8 cellular contexts compared by ENCODE assay signal in the genomic region with DNA sequence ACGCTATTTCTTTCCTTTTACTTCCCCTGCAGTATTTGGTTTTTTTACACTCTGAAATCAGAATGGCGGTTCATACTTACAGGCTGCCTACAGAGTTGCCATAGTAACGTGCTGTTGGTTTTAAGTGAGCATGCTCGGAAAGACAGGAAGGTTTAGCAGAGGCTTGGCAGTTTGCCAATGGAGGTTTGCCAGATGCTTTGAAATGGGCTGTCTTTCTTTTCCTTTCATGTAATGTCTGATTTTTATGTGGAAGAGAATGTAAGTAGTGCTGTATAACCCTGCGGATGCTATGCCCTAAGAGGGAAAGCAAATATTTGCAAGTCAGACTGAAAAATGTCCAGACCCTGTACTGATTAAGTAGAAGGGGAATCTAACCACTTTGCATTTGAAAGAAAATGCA. TPM values are rescaled to one million over a fixed set of nuclear protein-coding genes. Genes with fewer than 3 reads are reported as not detected.
DNase-seq lines count a peak whose midpoint lies in the region; ATAC-seq and TF ChIP-seq lines count a peak whose summit lies in the region.

No MANE protein-coding gene starts in this region.

- peak; percentile 44 for DNase-seq in NK-92 (lab: John Stamatoyannopoulos, UW; ENCODE audit: unreplicated experiment)
- DNase-seq in NK-92 treated with Interleukin-12 subunit alpha and Interleukin-12 subunit beta, amount 100 ng/mL, for 24 hours (lab: John Stamatoyannopoulos, UW), result no peak
- DNase-seq in NCI-H2107 (lab: John Stamatoyannopoulos, UW), result peak; percentile 96
- DNase-seq in WTC11 (ENCODE audit: low spot score), result peak; percentile 17
- peak; percentile 99 for DNase-seq in cardiac fibroblast (ENCODE audit: low read depth in 2 of 2)
- peak; percentile 99 for DNase-seq in iris pigment epithelial cell (ENCODE audit: low read depth)
- peak; percentile 68 to 69 for DNase-seq in stimulated activated CD4-positive, alpha-beta T cell treated with anti-CD3 and anti-CD28 coated beads, Interleukin-12 subunit alpha, Interleukin-12 subunit beta, amount 100 ng/mL, for 24 hours (ENCODE audit: low read depth in 2 of 2)

- ATAC-seq in HG03066 (IDR thresholded peaks at IDR 0.05; ENCODE audit: low read depth, unreplicated experiment), result peak; percentile 97
- peak; percentile 77 for ATAC-seq in WTC11

- no peak overlapping the region for H3K4me3 Mint-ChIP-seq in WTC11

- POLR2A ChIA-PET in WTC11 (lab: Charles Lee), result interaction anchor here (0.7 kb wide), 1 partner anchor 87 kb away, joined by 3 read pairs; no protein-coding TSS in a partner anchor

- H3K4me3 ChIP-seq in cardiac fibroblast (replicated peaks in 1 of 2; ENCODE audit: low read depth in 2 of 2, low read length in 2 of 2), result peak overlapping the region in 1 of 2 donors; percentile 16

- peaks cover 9% of the 10 kb centered on the region for H3K4me1 Mint-ChIP-seq in WTC11

- no peaks in the 10 kb centered on the region for H3K27me3 Mint-ChIP-seq in WTC11 (ENCODE audit: low read depth)

- peak overlapping the region; percentile 78 for H3K27ac Mint-ChIP-seq in WTC11

- H3K36me3 Mint-ChIP-seq in WTC11, result peaks cover 11% of the 10 kb centered on the region

- H3K9me3 Mint-ChIP-seq in WTC11, result no peaks in the 10 kb centered on the region

- no peak for TF ChIP-seq CTCF in WTC11 (IDR thresholded peaks at IDR 0.05)
- TF ChIP-seq CTCF in cardiac fibroblast (IDR thresholded peaks at IDR 0.05; ENCODE audit: low read depth, low read length), result no peak

- CTCF ChIA-PET in WTC11 (lab: Charles Lee), result no interaction called here

TF ChIP-seq in WTC11, 78 proteins besides CTCF, POLR2A, EP300 and RAD21:
- no peak for TF ChIP-seq FOXK1 (CRISPR knock-in tag; IDR thresholded peaks at IDR 0.05)
- no peak for TF ChIP-seq NFE2L1 (CRISPR knock-in tag; IDR thresholded peaks at IDR 0.05)
- no peak for TF ChIP-seq ZNF232 (CRISPR knock-in tag; IDR thresholded peaks at IDR 0.05)
- TF ChIP-seq ZNF416 (CRISPR knock-in tag; IDR thresholded peaks at IDR 0.05), result no peak
- TF ChIP-seq IRF2 (CRISPR knock-in tag; IDR thresholded peaks at IDR 0.05; ENCODE audit: borderline replicate concordance, low read depth), result no peak
- TF ChIP-seq JAZF1 (CRISPR knock-in tag; IDR thresholded peaks at IDR 0.05), result no peak
- no peak for TF ChIP-seq FOXJ3 (CRISPR knock-in tag; IDR thresholded peaks at IDR 0.05; ENCODE audit: borderline replicate concordance)
- TF ChIP-seq, protein P1, sequence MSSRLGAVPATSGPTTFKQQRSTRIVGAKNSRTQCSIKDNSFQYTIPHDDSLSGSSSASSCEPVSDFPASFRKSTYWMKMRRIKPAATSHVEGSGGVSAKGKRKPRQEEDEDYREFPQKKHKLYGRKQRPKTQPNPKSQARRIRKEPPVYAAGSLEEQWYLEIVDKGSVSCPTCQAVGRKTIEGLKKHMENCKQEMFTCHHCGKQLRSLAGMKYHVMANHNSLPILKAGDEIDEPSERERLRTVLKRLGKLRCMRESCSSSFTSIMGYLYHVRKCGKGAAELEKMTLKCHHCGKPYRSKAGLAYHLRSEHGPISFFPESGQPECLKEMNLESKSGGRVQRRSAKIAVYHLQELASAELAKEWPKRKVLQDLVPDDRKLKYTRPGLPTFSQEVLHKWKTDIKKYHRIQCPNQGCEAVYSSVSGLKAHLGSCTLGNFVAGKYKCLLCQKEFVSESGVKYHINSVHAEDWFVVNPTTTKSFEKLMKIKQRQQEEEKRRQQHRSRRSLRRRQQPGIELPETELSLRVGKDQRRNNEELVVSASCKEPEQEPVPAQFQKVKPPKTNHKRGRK (CRISPR knock-in tag; IDR thresholded peaks at IDR 0.05; ENCODE audit: borderline replicate concordance), result no peak
- no peak for TF ChIP-seq SMAD4 (CRISPR knock-in tag; IDR thresholded peaks at IDR 0.05)
- TF ChIP-seq NFYB (CRISPR knock-in tag; conservative IDR thresholded peaks at IDR 0.05; ENCODE audit: low read depth), result no peak
- no peak for TF ChIP-seq MYBL2 (CRISPR knock-in tag; IDR thresholded peaks at IDR 0.05)
- TF ChIP-seq, protein P2, sequence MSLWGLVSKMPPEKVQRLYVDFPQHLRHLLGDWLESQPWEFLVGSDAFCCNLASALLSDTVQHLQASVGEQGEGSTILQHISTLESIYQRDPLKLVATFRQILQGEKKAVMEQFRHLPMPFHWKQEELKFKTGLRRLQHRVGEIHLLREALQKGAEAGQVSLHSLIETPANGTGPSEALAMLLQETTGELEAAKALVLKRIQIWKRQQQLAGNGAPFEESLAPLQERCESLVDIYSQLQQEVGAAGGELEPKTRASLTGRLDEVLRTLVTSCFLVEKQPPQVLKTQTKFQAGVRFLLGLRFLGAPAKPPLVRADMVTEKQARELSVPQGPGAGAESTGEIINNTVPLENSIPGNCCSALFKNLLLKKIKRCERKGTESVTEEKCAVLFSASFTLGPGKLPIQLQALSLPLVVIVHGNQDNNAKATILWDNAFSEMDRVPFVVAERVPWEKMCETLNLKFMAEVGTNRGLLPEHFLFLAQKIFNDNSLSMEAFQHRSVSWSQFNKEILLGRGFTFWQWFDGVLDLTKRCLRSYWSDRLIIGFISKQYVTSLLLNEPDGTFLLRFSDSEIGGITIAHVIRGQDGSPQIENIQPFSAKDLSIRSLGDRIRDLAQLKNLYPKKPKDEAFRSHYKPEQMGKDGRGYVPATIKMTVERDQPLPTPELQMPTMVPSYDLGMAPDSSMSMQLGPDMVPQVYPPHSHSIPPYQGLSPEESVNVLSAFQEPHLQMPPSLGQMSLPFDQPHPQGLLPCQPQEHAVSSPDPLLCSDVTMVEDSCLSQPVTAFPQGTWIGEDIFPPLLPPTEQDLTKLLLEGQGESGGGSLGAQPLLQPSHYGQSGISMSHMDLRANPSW (CRISPR knock-in tag; conservative IDR thresholded peaks at IDR 0.05; ENCODE audit: low read depth), result no peak

RNA-seq across cellular contexts. Expression of a gene that starts 32.8 kb away (rescaled TPM):
- 12.5 to 15.0 TPM (median 12.6 TPM) in 3 replicates for total RNA-seq in WTC11 (2021)
